In the genomic region with DNA sequence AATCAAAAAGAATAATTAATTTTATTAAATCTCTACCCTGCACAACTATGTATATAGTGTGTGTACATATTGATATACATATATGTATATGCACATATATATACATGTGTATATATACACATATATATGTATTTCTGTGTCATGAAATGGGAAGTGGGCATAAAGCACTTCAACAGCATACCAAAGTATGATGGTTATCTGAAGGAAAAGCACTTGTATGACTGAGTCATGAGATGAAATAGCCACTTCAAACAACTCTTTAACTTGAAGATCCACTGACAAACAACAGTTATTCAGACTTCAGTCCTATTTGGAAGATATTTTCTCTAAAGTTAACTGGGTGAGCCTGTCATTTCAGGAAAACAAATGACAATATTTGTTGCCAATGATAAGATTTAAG, we compare ENCODE assay signal across 15 cellular contexts. TPM values are rescaled to one million over a fixed set of nuclear protein-coding genes. Genes with fewer than 3 reads are reported as not detected.
"Had no signal": no experiment of that assay in that cellular context is flagged by ENCODE, and none has a peak within 500 bp of the region (broad histone marks: within the 10 kb centered on the region; RNA-seq: fewer than 3 reads in every experiment).

No MANE protein-coding gene starts in this region.

- DNase-seq: activated effector memory CD4-positive, alpha-beta T cell treated with anti-CD3 and anti-CD28 coated beads, Interleukin-2, amount 50 U/mL, for 16 hours; activated T-cell treated with anti-CD3 and anti-CD28 coated beads, Interleukin-2, amount 50 U/mL, for 72 hours; effector CD8-positive, alpha-beta T cell; esophagus squamous epithelium; left cardiac atrium; lower lobe of right lung; natural killer cell; ovary; sigmoid colon; stimulated activated CD8-positive, alpha-beta memory T cell treated with anti-CD3 and anti-CD28 coated beads, Interleukin-4, amount 100 ng/mL, for 48 hours; stimulated activated naive CD4-positive, alpha-beta T cell; thyroid gland had no signal

- H3K9me3 ChIP-seq: ascending aorta, esophagus squamous epithelium, lower lobe of right lung, ovary, sigmoid colon, thyroid gland had no signal

- H3K36me3 ChIP-seq: ascending aorta, esophagus squamous epithelium, lower lobe of right lung, ovary, sigmoid colon, thyroid gland had no signal

- H3K4me1 ChIP-seq: ascending aorta, lower lobe of right lung, sigmoid colon had no signal

- H3K27ac ChIP-seq: ascending aorta, esophagus squamous epithelium, lower lobe of right lung, ovary, sigmoid colon had no signal

- H3K27me3 ChIP-seq: ascending aorta, esophagus squamous epithelium, ovary, sigmoid colon, thyroid gland had no signal

- H3K4me3 ChIP-seq: ascending aorta, esophagus squamous epithelium, lower lobe of right lung, ovary, sigmoid colon, thyroid gland had no signal

- ATAC-seq: activated CD4-positive, CD25-positive, alpha-beta regulatory T cell treated with anti-CD3 and anti-CD28 coated beads, Interleukin-2, amount 50 U/mL, for 24 hours; activated T-cell treated with anti-CD3 and anti-CD28 coated beads, Interleukin-2, amount 50 U/mL, for 72 hours; left cardiac atrium; natural killer cell had no signal

RNA-seq across cellular contexts. Expression of gene RNF128, which starts 16.3 kb away (rescaled TPM):
- total RNA-seq: activated CD8-positive, alpha-beta memory T cell treated with anti-CD3 and anti-CD28 coated beads for 36 hours; activated T-cell treated with anti-CD3 and anti-CD28 coated beads, Interleukin-2, amount 50 U/mL, for 72 hours; natural killer cell had no signal
